In the genomic region with DNA sequence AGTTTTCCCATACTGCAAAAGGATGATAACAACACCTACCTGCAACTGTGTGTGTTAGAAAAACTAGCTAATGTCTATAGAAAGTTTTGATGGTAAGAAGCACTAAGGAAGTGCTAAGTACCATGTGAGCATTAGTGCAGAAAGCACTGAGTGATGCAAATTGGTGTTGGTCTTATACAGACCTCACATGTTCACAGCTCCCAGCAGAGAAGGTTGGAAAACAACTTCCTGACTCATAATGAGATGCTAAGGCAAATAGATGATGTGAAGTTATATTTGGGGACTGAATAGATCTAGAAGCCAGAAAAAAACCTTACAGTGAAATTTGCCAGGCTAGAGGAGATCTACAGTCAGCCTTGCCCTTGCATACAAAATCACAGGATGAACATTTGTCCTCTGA, we compare ENCODE assay signal across 30 cellular contexts.
"Had no signal": no experiment of that assay in that cellular context is flagged by ENCODE, and none has a peak within 500 bp of the region (broad histone marks: within the 10 kb centered on the region; RNA-seq: fewer than 3 reads in every experiment).

No MANE protein-coding gene starts in this region.

- H3K4me3 Mint-ChIP-seq: activated B cell treated with CpG ODN at 0.5 μM for 24 hours; activated CD8-positive, alpha-beta T cell treated with anti-CD3 and anti-CD28 coated beads for 36 hours; activated naive CD4-positive, alpha-beta T cell treated with anti-CD3 and anti-CD28 coated beads, Interleukin-2, amount 50 U/mL, for 24 hours; activated naive CD8-positive, alpha-beta T cell treated with anti-CD3 and anti-CD28 coated beads, Interleukin-2, amount 10 ng/mL, durations not matched to agents 7 days and 5 days; activated T-cell treated with anti-CD3 and anti-CD28 coated beads, Interleukin-2, amount 50 U/mL, for 72 hours; activated T-helper 17 cell treated with anti-CD3 and anti-CD28 coated beads, Interleukin-2, amount 50 U/mL, for 72 hours had no signal

- H3K27me3 ChIP-seq: ascending aorta, Peyer's patch had no signal

- H3K9me3 ChIP-seq: ascending aorta, body of pancreas, Peyer's patch had no signal

- H3K9me3 Mint-ChIP-seq: activated B cell treated with CpG ODN at 0.5 μM for 24 hours; activated CD8-positive, alpha-beta T cell treated with anti-CD3 and anti-CD28 coated beads for 36 hours; activated naive CD4-positive, alpha-beta T cell treated with anti-CD3 and anti-CD28 coated beads, Interleukin-2, amount 50 U/mL, for 24 hours had no signal

- H3K4me3 ChIP-seq: ascending aorta, body of pancreas, Peyer's patch had no signal

- H3K36me3 Mint-ChIP-seq: activated naive CD4-positive, alpha-beta T cell treated with anti-CD3 and anti-CD28 coated beads, Interleukin-2, amount 50 U/mL, for 24 hours; activated naive CD8-positive, alpha-beta T cell treated with anti-CD3 and anti-CD28 coated beads, Interleukin-2, amount 10 ng/mL, durations not matched to agents 7 days and 5 days had no signal

- ATAC-seq: activated CD8-positive, alpha-beta T cell treated with anti-CD3 and anti-CD28 coated beads for 36 hours; activated T-cell treated with anti-CD3 and anti-CD28 coated beads, Interleukin-2, amount 50 U/mL, for 72 hours; activated T-helper 17 cell treated with anti-CD3 and anti-CD28 coated beads, Interleukin-2, amount 50 U/mL, for 72 hours; body of pancreas; SK-N-SH treated with all-trans-retinoic acid at 6 μM for 48 hours had no signal

- DNase-seq: activated B cell treated with CpG ODN at 0.5 μM for 24 hours; activated CD4-positive, alpha-beta T cell treated with anti-CD3 and anti-CD28 coated beads for 4 hours; activated CD4-positive, CD25-positive, alpha-beta regulatory T cell treated with anti-CD3 and anti-CD28 coated beads, Interleukin-2, amount 50 U/mL, for 72 hours; activated CD8-positive, alpha-beta T cell treated with anti-CD3 and anti-CD28 coated beads for 36 hours; activated effector memory CD4-positive, alpha-beta T cell treated with anti-CD3 and anti-CD28 coated beads, Interleukin-2, amount 50 U/mL, for 16 hours; activated naive CD4-positive, alpha-beta T cell; activated naive CD8-positive, alpha-beta T cell treated with anti-CD3 and anti-CD28 coated beads, Interleukin-2, amount 10 ng/mL, durations not matched to agents 7 days and 5 days; activated T-cell treated with anti-CD3 and anti-CD28 coated beads, Interleukin-2, amount 50 U/mL, for 1 hour; activated T-cell treated with anti-CD3 and anti-CD28 coated beads, Interleukin-2, amount 50 U/mL, for 72 hours; body of pancreas; MM.1S; MV-4-11; NCI-H1092; NCI-H1436 treated with DMSO at 0.1 percent for 48 hours; NCI-H1694 treated with DMSO at 0.1 percent for 48 hours; NCI-H2029; NCI-H345; NCI-H524 treated with DMSO at 0.1 percent for 48 hours; Peyer's patch; RPMI8226; SIG-M5; T-helper 1 cell; T-helper 2 cell; T-helper 9 cell had no signal

- H3K4me1 ChIP-seq: ascending aorta, body of pancreas, Peyer's patch had no signal

- H3K4me2 ChIP-seq: KMS-11 had no signal

- H3K27ac Mint-ChIP-seq: activated B cell treated with CpG ODN at 0.5 μM for 24 hours; activated CD8-positive, alpha-beta T cell treated with anti-CD3 and anti-CD28 coated beads for 36 hours; activated naive CD4-positive, alpha-beta T cell treated with anti-CD3 and anti-CD28 coated beads, Interleukin-2, amount 50 U/mL, for 24 hours; activated naive CD8-positive, alpha-beta T cell treated with anti-CD3 and anti-CD28 coated beads, Interleukin-2, amount 10 ng/mL, durations not matched to agents 7 days and 5 days; activated T-cell treated with anti-CD3 and anti-CD28 coated beads, Interleukin-2, amount 50 U/mL, for 72 hours; activated T-helper 17 cell treated with anti-CD3 and anti-CD28 coated beads, Interleukin-2, amount 50 U/mL, for 72 hours had no signal

- H3K36me3 ChIP-seq: ascending aorta, Peyer's patch had no signal

- H3K27me3 Mint-ChIP-seq: activated CD8-positive, alpha-beta T cell treated with anti-CD3 and anti-CD28 coated beads for 36 hours; activated naive CD8-positive, alpha-beta T cell treated with anti-CD3 and anti-CD28 coated beads, Interleukin-2, amount 10 ng/mL, durations not matched to agents 7 days and 5 days; activated T-helper 17 cell treated with anti-CD3 and anti-CD28 coated beads, Interleukin-2, amount 50 U/mL, for 72 hours had no signal

- H3K9ac ChIP-seq: KMS-11 had no signal

- H3K4me1 Mint-ChIP-seq: activated B cell treated with CpG ODN at 0.5 μM for 24 hours; activated naive CD4-positive, alpha-beta T cell treated with anti-CD3 and anti-CD28 coated beads, Interleukin-2, amount 50 U/mL, for 24 hours; activated naive CD8-positive, alpha-beta T cell treated with anti-CD3 and anti-CD28 coated beads, Interleukin-2, amount 10 ng/mL, durations not matched to agents 7 days and 5 days; activated T-helper 17 cell treated with anti-CD3 and anti-CD28 coated beads, Interleukin-2, amount 50 U/mL, for 72 hours had no signal

- H3K27ac ChIP-seq: ascending aorta, body of pancreas, KMS-11, Peyer's patch, VCaP had no signal
